9 cellular contexts compared by ENCODE assay signal in the genomic region with DNA sequence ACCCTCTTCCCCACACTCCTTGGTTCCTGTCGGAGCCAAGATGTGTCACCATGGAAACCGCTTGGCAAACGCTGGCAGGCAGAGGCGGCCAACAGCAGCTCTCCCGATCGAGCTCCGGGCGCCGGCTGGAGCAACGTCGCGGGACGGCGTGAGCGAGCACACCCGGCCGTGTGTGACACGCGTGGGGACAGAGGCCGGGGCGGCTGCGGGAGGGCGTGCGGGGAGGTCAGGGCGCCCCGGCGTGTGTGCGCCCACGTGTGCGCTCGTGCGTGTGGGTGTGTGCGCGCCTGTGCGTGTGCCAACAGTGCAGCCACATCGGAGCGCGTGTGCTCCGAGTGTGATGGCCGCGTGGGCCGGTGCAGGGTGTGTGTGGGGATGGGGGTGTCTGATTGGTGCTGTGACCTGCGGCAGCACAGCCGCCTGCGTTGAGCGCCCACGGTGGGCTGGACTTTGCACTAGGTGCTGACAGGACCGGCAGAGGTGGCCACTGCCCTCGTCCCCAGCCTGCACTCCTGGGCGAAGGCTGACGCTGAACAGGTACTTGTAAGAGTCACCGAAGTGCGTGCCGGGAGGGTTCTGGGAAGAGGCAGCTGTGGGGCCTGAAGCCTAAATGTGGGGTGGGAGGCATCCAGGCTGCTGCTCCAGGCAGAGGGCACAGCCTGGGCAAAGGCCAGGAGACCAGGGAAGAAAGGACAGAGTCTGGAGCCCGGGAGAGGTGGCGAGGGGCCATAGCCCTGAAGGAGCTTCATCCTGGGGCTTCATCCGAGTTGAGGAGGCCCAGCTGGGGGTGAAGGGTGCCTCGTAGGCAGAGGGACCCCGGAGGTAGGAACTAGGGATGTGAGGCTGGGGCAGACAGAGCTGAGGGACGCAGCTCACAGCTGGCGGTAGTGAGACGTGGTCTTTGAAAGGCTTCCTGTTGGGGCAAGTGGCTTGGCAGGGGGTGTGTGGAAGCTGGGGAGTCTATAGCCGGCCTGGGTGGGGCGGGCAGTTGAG. TPM values are rescaled to one million over a fixed set of nuclear protein-coding genes. Genes with fewer than 3 reads are reported as not detected.
DNase-seq lines count a peak whose midpoint lies in the region; ATAC-seq, FAIRE-seq and TF ChIP-seq lines count a peak whose summit lies in the region.
"Not testable (repeated sequence)": the region's sequence is repeated elsewhere in the genome, so short reads cannot be mapped to it uniquely, and the experiment has no call there.
"Had no signal": no experiment of that assay in that cellular context is flagged by ENCODE, and none has a peak within 500 bp of the region (broad histone marks: within the 10 kb centered on the region; RNA-seq: fewer than 3 reads in every experiment).

No MANE protein-coding gene starts in this region.

- H3K23ac ChIP-seq in H9 (ENCODE audit: insufficient read length, low read depth, low read length) = not testable (repeated sequence)

- H3K79me2 ChIP-seq in H9 (ENCODE audit: insufficient read depth, low read length) = not testable (repeated sequence)

- peaks cover 13% of the 10 kb centered on the region for H3K27me3 Mint-ChIP-seq in H9 (ENCODE audit: low read depth)
- H3K27me3 Mint-ChIP-seq in activated CD8-positive, alpha-beta T cell treated with anti-CD3 and anti-CD28 coated beads, Interleukin-2, amount 10 ng/mL, durations not matched to agents 7 days and 5 days (ENCODE audit: low read depth) = peaks cover 12% of the 10 kb centered on the region
- peaks cover 15 to 17% of the 10 kb centered on the region in 2 donors for H3K27me3 Mint-ChIP-seq in natural killer cell treated with Interleukin-12 subunit alpha and Interleukin-12 subunit beta and Interleukin-15 and Interleukin-18, amount 100 ng/mL, for 72 hours
- H3K27me3 Mint-ChIP-seq in stimulated activated naive CD8-positive, alpha-beta T cell treated with anti-CD3 and anti-CD28 coated beads, Interleukin-15, amount 100 ng/mL, for 72 hours = peaks cover 48% of the 10 kb centered on the region

- not testable (repeated sequence) for H3K4ac ChIP-seq in H9 (ENCODE audit: low read depth, low read length)

- H3K9me3 ChIP-seq in H9 (ENCODE audit: control insufficient read depth, low read depth, low read length); kidney (ENCODE audit: control insufficient read depth in 1 of 2, low read length in 2 of 2): not testable (repeated sequence)

- not testable (repeated sequence) for H3K23me2 ChIP-seq in H9 (ENCODE audit: insufficient read length, low read depth, low read length, poor library complexity, severe bottlenecking)

- not testable (repeated sequence) for H2BK12ac ChIP-seq in H9 (ENCODE audit: insufficient read length, low read depth, low read length)

- H2AK5ac ChIP-seq in H9 (ENCODE audit: insufficient read length, low read length) = not testable (repeated sequence)

- H3K27me3 ChIP-seq in H9 (ENCODE audit: insufficient read depth, low read length) = not testable (repeated sequence)

- H3K27ac ChIP-seq in H9 (ENCODE audit: insufficient read length, low read depth, low read length); kidney (ENCODE audit: low read depth in 2 of 2, low read length in 2 of 2): not testable (repeated sequence)
- H3K27ac ChIP-seq in caudate nucleus (ENCODE audit: low read depth, low read length) = peak overlapping the region; percentile 36

- not testable (repeated sequence) for H3K9me3 Mint-ChIP-seq in H9; activated CD8-positive, alpha-beta T cell treated with anti-CD3 and anti-CD28 coated beads, Interleukin-2, amount 10 ng/mL, durations not matched to agents 7 days and 5 days (ENCODE audit: insufficient read depth); natural killer cell treated with Interleukin-12 subunit alpha and Interleukin-12 subunit beta and Interleukin-15 and Interleukin-18, amount 100 ng/mL, for 72 hours; stimulated activated naive CD8-positive, alpha-beta T cell treated with anti-CD3 and anti-CD28 coated beads, Interleukin-15, amount 100 ng/mL, for 72 hours

- H3K4me2 ChIP-seq in H9 (ENCODE audit: insufficient read depth, insufficient read length, low read length) = not testable (repeated sequence)

- not testable (repeated sequence) for H3K4me3 Mint-ChIP-seq in H9; activated CD8-positive, alpha-beta T cell treated with anti-CD3 and anti-CD28 coated beads, Interleukin-2, amount 10 ng/mL, durations not matched to agents 7 days and 5 days; natural killer cell treated with Interleukin-12 subunit alpha and Interleukin-12 subunit beta and Interleukin-15 and Interleukin-18, amount 100 ng/mL, for 72 hours; stimulated activated naive CD8-positive, alpha-beta T cell treated with anti-CD3 and anti-CD28 coated beads, Interleukin-15, amount 100 ng/mL, for 72 hours

- H3K4me3 ChIP-seq in kidney (ENCODE audit: low read length in 2 of 2) = not testable (repeated sequence)

- not testable (repeated sequence) for H3K4me1 Mint-ChIP-seq in H9; activated CD8-positive, alpha-beta T cell treated with anti-CD3 and anti-CD28 coated beads, Interleukin-2, amount 10 ng/mL, durations not matched to agents 7 days and 5 days (ENCODE audit: low read depth); natural killer cell treated with Interleukin-12 subunit alpha and Interleukin-12 subunit beta and Interleukin-15 and Interleukin-18, amount 100 ng/mL, for 72 hours (ENCODE audit: low read depth in 2 of 2); stimulated activated naive CD8-positive, alpha-beta T cell treated with anti-CD3 and anti-CD28 coated beads, Interleukin-15, amount 100 ng/mL, for 72 hours

- H4K8ac ChIP-seq in H9 (replicated peaks; ENCODE audit: insufficient read length, low read depth, low read length) = not testable (repeated sequence)

- not testable (repeated sequence) for H3K36me3 ChIP-seq in kidney (ENCODE audit: control insufficient read depth in 1 of 2, insufficient read depth in 2 of 2, low read length in 2 of 2)

- not testable (repeated sequence) for FAIRE-seq in kidney (lab: Jason Lieb, UNC)

- H3K14ac ChIP-seq in H9 (ENCODE audit: insufficient read depth, low read length) = not testable (repeated sequence)

- not testable (repeated sequence) for H3K9ac ChIP-seq in H9 (ENCODE audit: extremely low read depth, insufficient read length, low read length); kidney (ENCODE audit: low read length in 2 of 2)

- DNase-seq in COR-L47 (lab: John Stamatoyannopoulos, UW) (peak; percentile 24), NCI-H69 (lab: John Stamatoyannopoulos, UW) (peak; percentile 22), caudate nucleus (lab: John Stamatoyannopoulos, UW) (peak in 9 of 61 donors; percentile 3 to 63 (median 40)), kidney (peak; percentile 69)
- not testable (repeated sequence) for DNase-seq in H9; activated CD8-positive, alpha-beta T cell treated with anti-CD3 and anti-CD28 coated beads, Interleukin-2, amount 10 ng/mL, durations not matched to agents 7 days and 5 days; natural killer cell treated with Interleukin-12 subunit alpha and Interleukin-12 subunit beta and Interleukin-15 and Interleukin-18, amount 100 ng/mL, for 72 hours (ENCODE audit: low spot score); stimulated activated naive CD8-positive, alpha-beta T cell treated with anti-CD3 and anti-CD28 coated beads, Interleukin-15, amount 100 ng/mL, for 72 hours

- H4K20me1 ChIP-seq in H9 (ENCODE audit: control insufficient read depth, insufficient read depth, insufficient read length) = not testable (repeated sequence)

- not testable (repeated sequence) for H3K79me1 ChIP-seq in H9 (ENCODE audit: insufficient read depth, low read depth, low read length, poor library complexity, severe bottlenecking)

- H2BK5ac ChIP-seq in H9 (ENCODE audit: insufficient read length, low read length) = not testable (repeated sequence)

- CTCF ChIA-PET in activated CD8-positive, alpha-beta T cell treated with anti-CD3 and anti-CD28 coated beads, Interleukin-2, amount 10 ng/mL, durations not matched to agents 7 days and 5 days (lab: Charles Lee) = interaction anchor here (1.4 to 3.5 kb wide), 3 partner anchors 8 to 227 kb away, joined by 3 to 31 read pairs (median 8); no protein-coding TSS in a partner anchor

- not testable (repeated sequence) for H4K91ac ChIP-seq in H9 (ENCODE audit: insufficient read length, low read depth, low read length)

- intact Hi-C loops in kidney (cut with DNase I) = not testable (repeated sequence)

- no CpG with 5 or more reads among the region's 64 CpGs for WGBS in H9 (ENCODE audit: extremely low coverage, insufficient read length, low lambda C conversion rate)

- not testable (repeated sequence) for H2AFZ ChIP-seq in H9 (ENCODE audit: low read length)

- ATAC-seq in activated CD8-positive, alpha-beta T cell treated with anti-CD3 and anti-CD28 coated beads, Interleukin-2, amount 10 ng/mL, durations not matched to agents 7 days and 5 days = peak; percentile 31
- peak; percentile 19 to 20 for ATAC-seq in natural killer cell treated with Interleukin-12 subunit alpha and Interleukin-12 subunit beta and Interleukin-15 and Interleukin-18, amount 100 ng/mL, for 72 hours
- peak; percentile 55 for ATAC-seq in stimulated activated naive CD8-positive, alpha-beta T cell treated with anti-CD3 and anti-CD28 coated beads, Interleukin-15, amount 100 ng/mL, for 72 hours

- H3K27ac Mint-ChIP-seq in H9 = peak overlapping the region in 2 of 3 experiments; percentile 68 to 87; a peak in 2 of 7 replicates
- H3K27ac Mint-ChIP-seq in activated CD8-positive, alpha-beta T cell treated with anti-CD3 and anti-CD28 coated beads, Interleukin-2, amount 10 ng/mL, durations not matched to agents 7 days and 5 days; natural killer cell treated with Interleukin-12 subunit alpha and Interleukin-12 subunit beta and Interleukin-15 and Interleukin-18, amount 100 ng/mL, for 72 hours; stimulated activated naive CD8-positive, alpha-beta T cell treated with anti-CD3 and anti-CD28 coated beads, Interleukin-15, amount 100 ng/mL, for 72 hours: not testable (repeated sequence)

- not testable (repeated sequence) for H2BK15ac ChIP-seq in H9 (ENCODE audit: low read depth, low read length)

- TF ChIP-seq CTCF in H9 (conservative IDR thresholded peaks at IDR 0.05); kidney (IDR thresholded peaks at IDR 0.05; ENCODE audit: borderline replicate concordance, extremely low read depth, insufficient read depth): not testable (repeated sequence)

- not testable (repeated sequence) for H3K4me1 ChIP-seq in H9 (ENCODE audit: insufficient read depth, low read length); kidney (ENCODE audit: control insufficient read depth in 1 of 2, insufficient read depth in 1 of 2, low read depth in 1 of 2, low read length in 2 of 2)

- not testable (repeated sequence) for H3K36me3 Mint-ChIP-seq in H9 (ENCODE audit: insufficient read depth in 1 of 3, low read depth in 3 of 3); activated CD8-positive, alpha-beta T cell treated with anti-CD3 and anti-CD28 coated beads, Interleukin-2, amount 10 ng/mL, durations not matched to agents 7 days and 5 days (ENCODE audit: low read depth); natural killer cell treated with Interleukin-12 subunit alpha and Interleukin-12 subunit beta and Interleukin-15 and Interleukin-18, amount 100 ng/mL, for 72 hours

- not testable (repeated sequence) for H2BK120ac ChIP-seq in H9 (ENCODE audit: low read depth, low read length, poor library complexity, severe bottlenecking)

- not testable (repeated sequence) for H2BK20ac ChIP-seq in H9 (ENCODE audit: low read depth, low read length, poor library complexity, severe bottlenecking)

- H3K18ac ChIP-seq in H9 (ENCODE audit: insufficient read length, low read depth, low read length) = not testable (repeated sequence)

- not testable (repeated sequence) for H3K56ac ChIP-seq in H9 (ENCODE audit: insufficient read length, low read depth, low read length)

- POLR2A ChIA-PET in activated CD8-positive, alpha-beta T cell treated with anti-CD3 and anti-CD28 coated beads, Interleukin-2, amount 10 ng/mL, durations not matched to agents 7 days and 5 days (lab: Charles Lee) = not testable (repeated sequence)

- not testable (repeated sequence) for H3T11ph ChIP-seq in H9 (ENCODE audit: low read length)

- not testable (repeated sequence) for H4K5ac ChIP-seq in H9 (ENCODE audit: insufficient read length, low read depth, low read length)

RNA-seq across cellular contexts. Expression of gene AMZ1, which starts 8.6 kb away (rescaled TPM):
- total RNA-seq in H9 (2021) = 0.74 and 0.90 TPM in 2 replicates
- total RNA-seq in activated CD8-positive, alpha-beta T cell treated with anti-CD3 and anti-CD28 coated beads, Interleukin-2, amount 10 ng/mL, durations not matched to agents 7 days and 5 days = not detected
- 0.16 TPM for total RNA-seq in kidney
- polyA plus RNA-seq in kidney (ENCODE audit: insufficient read depth, low read depth, low replicate concordance) = not detected
- total RNA-seq in natural killer cell treated with Interleukin-12 subunit alpha and Interleukin-12 subunit beta and Interleukin-15 and Interleukin-18, amount 100 ng/mL, for 72 hours = not detected
- polyA plus RNA-seq: neural cell had no signal

RNA-seq across cellular contexts. Expression of gene TTYH3, which starts 47.6 kb away (rescaled TPM):
- 122 TPM in 2 replicates for total RNA-seq in H9 (2021)
- 10 to 100 TPM; 37.0 to 37.7 TPM for total RNA-seq in activated CD8-positive, alpha-beta T cell treated with anti-CD3 and anti-CD28 coated beads, Interleukin-2, amount 10 ng/mL, durations not matched to agents 7 days and 5 days
- total RNA-seq in kidney = 55.0 TPM
- polyA plus RNA-seq in kidney (ENCODE audit: insufficient read depth, low read depth, low replicate concordance) = 22.5 TPM
- 10 to 100 TPM; 23.7 to 24.8 TPM for total RNA-seq in natural killer cell treated with Interleukin-12 subunit alpha and Interleukin-12 subunit beta and Interleukin-15 and Interleukin-18, amount 100 ng/mL, for 72 hours
